ENCODE assay signal across 8 cellular contexts in the genomic region with DNA sequence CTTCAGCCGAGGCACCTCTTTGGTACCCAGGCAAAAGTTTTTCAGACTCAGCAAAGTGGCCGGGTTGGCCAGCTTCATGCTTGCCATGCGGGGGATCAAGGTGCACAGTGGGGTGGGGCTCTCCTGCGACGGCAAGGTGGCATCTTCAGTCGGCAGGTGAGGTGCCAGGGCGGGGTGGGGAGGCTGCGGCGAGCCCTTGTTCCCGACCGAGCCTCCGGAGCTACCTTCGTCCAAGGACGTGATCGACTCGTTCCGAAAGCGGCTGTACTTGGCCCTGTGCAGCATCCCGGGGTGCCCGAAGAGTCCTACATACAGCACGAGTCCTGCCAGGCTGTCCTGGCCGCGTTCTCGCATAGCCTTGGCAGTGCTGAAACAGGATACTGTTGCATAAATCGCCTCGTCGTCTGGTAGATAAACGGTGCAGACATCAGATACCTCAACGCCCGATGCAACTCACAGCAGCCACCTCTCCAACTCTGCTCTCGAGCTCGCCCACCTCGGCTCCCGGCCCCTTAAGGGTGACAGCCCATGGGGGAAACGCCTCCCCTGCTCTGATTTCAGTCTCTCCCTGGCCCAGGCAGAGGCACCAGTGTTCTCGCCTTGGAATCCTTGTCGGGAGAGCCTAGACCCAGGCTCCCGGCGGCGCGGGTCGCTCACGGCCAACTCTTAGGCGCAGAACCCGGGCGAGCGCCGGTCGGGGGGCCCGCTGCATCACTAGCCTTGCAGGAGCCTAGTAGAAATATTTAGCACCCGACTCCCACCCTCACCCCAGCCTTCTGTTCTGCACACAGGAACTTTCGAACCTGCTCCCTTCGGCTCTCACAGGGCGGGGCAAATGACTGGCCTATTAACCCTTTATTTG. TPM values are rescaled to one million over a fixed set of nuclear protein-coding genes. Genes with fewer than 3 reads are reported as not detected.
A peak's percentile ranks its signal among the peaks of the same experiment; 100 is the strongest.
DNase-seq lines count a peak whose midpoint lies in the region; ATAC-seq and TF ChIP-seq lines count a peak whose summit lies in the region.

No MANE protein-coding gene starts in this region.

- peak overlapping the region; percentile 35 to 44 for H3K4me3 ChIP-seq in Panc1 (ENCODE audit: low read depth in 2 of 2, low read length in 2 of 2)
- H3K4me3 ChIP-seq in effector memory CD4-positive, alpha-beta T cell (ENCODE audit: insufficient read depth, low read depth, low read length, poor library complexity, severe bottlenecking), result peak overlapping the region; percentile 59
- peak overlapping the region in 3 of 4 donors; percentile 40 to 54 (median 51) for H3K4me3 ChIP-seq in upper lobe of left lung

- CTCF ChIA-PET in Panc1 (lab: Charles Lee), result interaction anchor here (1.5 to 3.1 kb wide), 3 partner anchors 12 to 101 kb away, joined by 4 to 12 read pairs (median 6); no protein-coding TSS in a partner anchor

- peak overlapping the region; percentile 67 for H3K4me3 Mint-ChIP-seq in mesothelial cell of epicardium

- BruUV-seq in Panc1 (replicated peaks; lab: Mats Ljungman, UMichigan), result no TSS peak

- in situ Hi-C loops in Panc1 (cut with HindIII; ENCODE audit: low pct_unique_long_range_greater_than_20kb, low sequenced_read_pairs), result no loop called here

- ATAC-seq in Panc1 (peak; percentile 77), upper lobe of left lung (ENCODE audit: low FRiP score in 2 of 2) (peak; percentile 61 to 68), HG03432 (IDR thresholded peaks at IDR 0.05; ENCODE audit: unreplicated experiment) (no peak), HG03095 (IDR thresholded peaks at IDR 0.05; ENCODE audit: unreplicated experiment) (no peak)

- peak overlapping the region; percentile 32 for H3K27ac Mint-ChIP-seq in mesothelial cell of epicardium

- peaks cover 6% of the 10 kb centered on the region for H3K4me1 ChIP-seq in Panc1 (ENCODE audit: control insufficient read depth, insufficient read depth, low read length)
- peaks cover 10% of the 10 kb centered on the region for H3K4me1 ChIP-seq in effector memory CD4-positive, alpha-beta T cell (ENCODE audit: control insufficient read depth, insufficient read depth, low read length, poor library complexity, severe bottlenecking)
- H3K4me1 ChIP-seq in upper lobe of left lung, result peaks cover 9 to 23% (median 22%) of the 10 kb centered on the region in 4 donors

- no peak for TF ChIP-seq POLR2A in upper lobe of left lung (IDR thresholded peaks at IDR 0.05)

- DNase-seq in NCI-H524 (lab: John Stamatoyannopoulos, UW) (peak; percentile 17 to 70), NCI-H524 treated with DMSO at 0.1 percent for 48 hours (lab: John Stamatoyannopoulos, UW) (no peak), Panc1 (ENCODE audit: low read depth, low spot score) (no peak), mesothelial cell of epicardium (ENCODE audit: low spot score in 2 of 2, unreplicated experiment in 2 of 2) (peak in 1 of 2 experiments; percentile 47), upper lobe of left lung (peak in 1 of 2 donors; percentile 86)
- DNase-seq in effector memory CD4-positive, alpha-beta T cell, result no peak

- H3K4me1 Mint-ChIP-seq in mesothelial cell of epicardium, result peaks cover 14% of the 10 kb centered on the region

- H3K9me3 Mint-ChIP-seq in mesothelial cell of epicardium, result no peaks in the 10 kb centered on the region

- no peak overlapping the region for H3K27ac ChIP-seq in Panc1 (ENCODE audit: low read length)
- no peak overlapping the region for H3K27ac ChIP-seq in effector memory CD4-positive, alpha-beta T cell (ENCODE audit: insufficient read depth, low read length, poor library complexity, severe bottlenecking)
- H3K27ac ChIP-seq in upper lobe of left lung, result no peak overlapping the region

- 0 to 19% methylated on average over 9 to 54 of the region's 54 CpGs for WGBS in upper lobe of left lung, 2 donors

- no peak for TF ChIP-seq EP300 in upper lobe of left lung (IDR thresholded peaks at IDR 0.05)

- POLR2A ChIA-PET in Panc1 (lab: Charles Lee), result no interaction called here

- H3K9me3 ChIP-seq in Panc1 (ENCODE audit: control insufficient read depth, insufficient read depth, low read depth, low read length) (no peaks in the 10 kb centered on the region), upper lobe of left lung (no peaks in the 10 kb centered on the region)
- no peaks in the 10 kb centered on the region for H3K9me3 ChIP-seq in effector memory CD4-positive, alpha-beta T cell (ENCODE audit: control insufficient read depth, low read length)

- H3K27me3 Mint-ChIP-seq in mesothelial cell of epicardium (ENCODE audit: low read depth), result peaks cover 56% of the 10 kb centered on the region

- no peaks in the 10 kb centered on the region for H3K36me3 Mint-ChIP-seq in mesothelial cell of epicardium

- TF ChIP-seq CTCF in Panc1 (IDR thresholded peaks at IDR 0.05) (no peak), mesothelial cell of epicardium (IDR thresholded peaks at IDR 0.05; ENCODE audit: unreplicated experiment) (no peak), upper lobe of left lung (IDR thresholded peaks at IDR 0.05) (no peak)

- H3K36me3 ChIP-seq in Panc1 (ENCODE audit: control insufficient read depth, insufficient read depth, low read length), result no peaks in the 10 kb centered on the region
- H3K36me3 ChIP-seq in effector memory CD4-positive, alpha-beta T cell (ENCODE audit: control insufficient read depth, insufficient read depth, low read length), result no peaks in the 10 kb centered on the region
- no peaks in the 10 kb centered on the region for H3K36me3 ChIP-seq in upper lobe of left lung

- H3K27me3 ChIP-seq in Panc1 (ENCODE audit: control insufficient read depth, insufficient read depth, low read length) (peaks cover 20% of the 10 kb centered on the region), upper lobe of left lung (peaks cover 0 to 6% (median 0%) of the 10 kb centered on the region in 4 donors)
- peaks cover 19% of the 10 kb centered on the region for H3K27me3 ChIP-seq in effector memory CD4-positive, alpha-beta T cell (replicated peaks; ENCODE audit: control insufficient read depth, insufficient read depth, low read length, poor library complexity, severe bottlenecking)

- intact Hi-C loops in Panc1 (cut with micrococcal nuclease; ENCODE audit: unreplicated experiment), result no loop called here

RNA-seq across cellular contexts. Expression of a gene that starts 0.8 kb away (rescaled TPM):
- total RNA-seq in Panc1 (2021; ENCODE audit: unreplicated experiment), result 0.10 TPM
- polyA plus RNA-seq in Panc1 (2012; ENCODE audit: insufficient read length), result not detected
- 0.58 to 0.90 TPM (median 0.64 TPM) in 3 replicates for total RNA-seq in mesothelial cell of epicardium
- total RNA-seq in upper lobe of left lung, result under 1 TPM in 4 of 6 donors, not detected in 2; under 0.01 to 0.59 (median 0.20) TPM

Comparison
In these comparisons a context has a peak if more than half of its experiments do, and no peak if none do; other contexts are left out.
1. DNase-seq: peak in NCI-H524 (2 of 2); none in NCI-H524 treated with DMSO at 0.1 percent for 48 hours (single experiment), Panc1 (single experiment) and effector memory CD4-positive, alpha-beta T cell (0 of 3).
2. ATAC-seq: peak in Panc1 (single experiment) and upper lobe of left lung (2 of 2); none in HG03432 (single experiment) and HG03095 (single experiment).
3. Peak in every context shown above with its lines, with median percentiles within 50 percentile points of each other: H3K4me3 ChIP-seq.